Comparison of ENCODE assay signal across 20 cellular contexts in the genomic region with DNA sequence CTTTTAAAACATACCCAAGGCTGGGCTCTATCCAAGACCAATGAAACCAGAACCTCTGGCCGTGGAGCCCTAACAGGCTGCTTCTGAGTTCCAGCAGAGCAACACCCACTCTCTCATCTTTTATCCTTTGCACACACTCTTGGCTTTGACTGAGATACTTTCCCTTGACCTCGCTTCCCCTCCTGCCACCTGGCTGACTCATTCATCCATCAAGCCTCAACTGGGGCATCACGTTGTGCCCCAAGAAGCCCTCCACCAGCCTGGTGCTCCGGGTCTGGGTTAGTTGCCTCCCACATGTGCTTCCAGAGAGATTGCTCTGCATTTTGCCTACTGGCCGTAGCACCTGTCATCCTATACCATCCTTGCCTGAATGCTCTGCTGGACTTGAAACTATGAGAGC.
"Had no signal": no experiment of that assay in that cellular context is flagged by ENCODE, and none has a peak within 500 bp of the region (broad histone marks: within the 10 kb centered on the region; RNA-seq: fewer than 3 reads in every experiment).

No MANE protein-coding gene starts in this region.

- H3K9me3 Mint-ChIP-seq: activated CD4-positive, alpha-beta memory T cell treated with anti-CD3 and anti-CD28 coated beads, Interleukin-2, amount 10 ng/mL, durations not matched to agents 7 days and 5 days; natural killer cell treated with Interleukin-12 subunit alpha and Interleukin-12 subunit beta and Interleukin-15 and Interleukin-18, amount 100 ng/mL, for 72 hours; T-helper 1 cell treated with Interleukin-12 subunit alpha and Interleukin-12 subunit beta and Interleukin-4 antibody, amounts not matched to agents 30 μg/mL and 1 μg/mL, for 36 hours had no signal

- ATAC-seq: natural killer cell treated with Interleukin-12 subunit alpha and Interleukin-12 subunit beta and Interleukin-15 and Interleukin-18, amount 100 ng/mL, for 72 hours; sciatic nerve had no signal

- H3K36me3 ChIP-seq: ascending aorta, esophagus muscularis mucosa, tibial artery had no signal

- H3K9me3 ChIP-seq: ascending aorta, esophagus muscularis mucosa, tibial artery had no signal

- H3K27ac ChIP-seq: ascending aorta, esophagus muscularis mucosa, tibial artery had no signal

- H3K4me2 ChIP-seq: smooth muscle cell had no signal

- H3K4me3 ChIP-seq: ascending aorta, esophagus muscularis mucosa, smooth muscle cell, tibial artery had no signal

- H3K27me3 ChIP-seq: ascending aorta, esophagus muscularis mucosa, tibial artery had no signal

- DNase-seq: activated CD4-positive, alpha-beta memory T cell treated with anti-CD3 and anti-CD28 coated beads, Interleukin-2, amount 10 ng/mL, durations not matched to agents 7 days and 5 days; activated CD4-positive, alpha-beta T cell treated with anti-CD3 and anti-CD28 coated beads for 48 hours; activated CD4-positive, CD25-positive, alpha-beta regulatory T cell; activated effector memory CD4-positive, alpha-beta T cell treated with anti-CD3 and anti-CD28 coated beads, Interleukin-2, amount 50 U/mL, for 16 hours; activated naive CD4-positive, alpha-beta T cell treated with anti-CD3 and anti-CD28 coated beads, Interleukin-2, amount 50 U/mL, for 16 hours; activated T-cell treated with anti-CD3 and anti-CD28 coated beads for 4 hours; central memory CD4-positive, alpha-beta T cell; effector memory CD4-positive, alpha-beta T cell; hippocampal formation; nucleus accumbens; stimulated activated CD4-positive, alpha-beta T cell treated with anti-CD3 and anti-CD28 coated beads, Interleukin-15, amount 100 ng/mL, for 24 hours; stimulated activated naive CD4-positive, alpha-beta T cell; T1000; tibial artery had no signal

- H3K27ac Mint-ChIP-seq: activated CD4-positive, alpha-beta memory T cell treated with anti-CD3 and anti-CD28 coated beads, Interleukin-2, amount 10 ng/mL, durations not matched to agents 7 days and 5 days; natural killer cell treated with Interleukin-12 subunit alpha and Interleukin-12 subunit beta and Interleukin-15 and Interleukin-18, amount 100 ng/mL, for 72 hours; T-helper 1 cell treated with Interleukin-12 subunit alpha and Interleukin-12 subunit beta and Interleukin-4 antibody, amounts not matched to agents 30 μg/mL and 1 μg/mL, for 36 hours had no signal

- H3K4me3 Mint-ChIP-seq: activated CD4-positive, alpha-beta memory T cell treated with anti-CD3 and anti-CD28 coated beads, Interleukin-2, amount 10 ng/mL, durations not matched to agents 7 days and 5 days; natural killer cell treated with Interleukin-12 subunit alpha and Interleukin-12 subunit beta and Interleukin-15 and Interleukin-18, amount 100 ng/mL, for 72 hours; T-helper 1 cell treated with Interleukin-12 subunit alpha and Interleukin-12 subunit beta and Interleukin-4 antibody, amounts not matched to agents 30 μg/mL and 1 μg/mL, for 36 hours had no signal

- H3K4me1 Mint-ChIP-seq: activated CD4-positive, alpha-beta memory T cell treated with anti-CD3 and anti-CD28 coated beads, Interleukin-2, amount 10 ng/mL, durations not matched to agents 7 days and 5 days had no signal
